Comparison of ENCODE assay signal across 37 cellular contexts in genomic region chr13:48618937-48619336, GRCh38. TPM values are rescaled to one million over a fixed set of nuclear protein-coding genes. Genes with fewer than 3 reads are reported as not detected.
"Had no signal": no experiment of that assay in that cellular context is flagged by ENCODE, and none has a peak within 500 bp of the region (broad histone marks: within the 10 kb centered on the region; RNA-seq: fewer than 3 reads in every experiment).

No MANE protein-coding gene starts in this region.

- H3K36me3 ChIP-seq: adrenal gland, brain microvascular endothelial cell, cardiac muscle cell had no signal

- ATAC-seq: activated CD8-positive, alpha-beta T cell treated with anti-CD3 and anti-CD28 coated beads for 36 hours; activated naive CD4-positive, alpha-beta T cell treated with anti-CD3 and anti-CD28 coated beads, Interleukin-2, amount 50 U/mL, for 72 hours; activated T-cell treated with anti-CD3 and anti-CD28 coated beads, Interleukin-2, amount 50 U/mL, for 4 hours; activated T-cell treated with anti-CD3 and anti-CD28 coated beads, Interleukin-2, amount 50 U/mL, for 72 hours; activated T-helper 17 cell treated with anti-CD3 and anti-CD28 coated beads, Interleukin-2, amount 50 U/mL, for 72 hours; body of pancreas had no signal

- H3K9me3 ChIP-seq: adrenal gland had no signal

- H3K27ac ChIP-seq: adrenal gland, body of pancreas, brain microvascular endothelial cell, cardiac muscle cell, VCaP had no signal

- FAIRE-seq: astrocyte, TTC549 had no signal

- H3K27me3 ChIP-seq: adrenal gland, body of pancreas, brain microvascular endothelial cell, cardiac muscle cell had no signal

- DNase-seq: activated B cell treated with CpG ODN at 0.5 μM for 24 hours; activated CD4-positive, alpha-beta memory T cell treated with anti-CD3 and anti-CD28 coated beads for 36 hours; activated CD4-positive, alpha-beta T cell treated with anti-CD3 and anti-CD28 coated beads for 4 hours; activated CD4-positive, alpha-beta T cell treated with anti-CD3 and anti-CD28 coated beads, Interleukin-2, amount 10 ng/mL, durations not matched to agents 24 days and 14 days; activated CD4-positive, alpha-beta T cell treated with anti-CD3 and anti-CD28 coated beads, Interleukin-2, amount 50 U/mL, for 1 hour; activated CD4-positive, alpha-beta T cell treated with anti-CD3 and anti-CD28 coated beads, Interleukin-2, amount 50 U/mL, for 4 hours; activated CD4-positive, CD25-positive, alpha-beta regulatory T cell treated with anti-CD3 and anti-CD28 coated beads, Interleukin-2, amount 50 U/mL, for 72 hours; activated CD8-positive, alpha-beta memory T cell treated with anti-CD3 and anti-CD28 coated beads, Interleukin-2, amount 50 U/mL, for 4 hours; activated CD8-positive, alpha-beta T cell treated with anti-CD3 and anti-CD28 coated beads for 36 hours; activated effector memory CD4-positive, alpha-beta T cell treated with anti-CD3 and anti-CD28 coated beads, Interleukin-2, amount 50 U/mL, for 16 hours; activated gamma-delta T cell treated with Interleukin-2 at 50 U/mL for 16 hours; activated naive CD4-positive, alpha-beta T cell; activated naive CD4-positive, alpha-beta T cell treated with anti-CD3 and anti-CD28 coated beads for 36 hours; activated naive CD4-positive, alpha-beta T cell treated with anti-CD3 and anti-CD28 coated beads, Interleukin-2, amount 50 U/mL, for 16 hours; activated naive CD8-positive, alpha-beta T cell treated with anti-CD3 and anti-CD28 coated beads for 36 hours; activated T-cell treated with anti-CD3 and anti-CD28 coated beads for 4 hours; activated T-cell treated with anti-CD3 and anti-CD28 coated beads, Interleukin-2, amount 50 U/mL, for 1 hour; activated T-cell treated with anti-CD3 and anti-CD28 coated beads, Interleukin-2, amount 50 U/mL, for 4 hours; activated T-cell treated with anti-CD3 and anti-CD28 coated beads, Interleukin-2, amount 50 U/mL, for 72 hours; adrenal gland; amniotic stem cell; aorta; body of pancreas; brain microvascular endothelial cell; caudate nucleus; cerebellar nuclear complex; T-helper 1 cell; T-helper 2 cell; T-helper 9 cell had no signal

- H3K4me3 ChIP-seq: adrenal gland, body of pancreas, cardiac muscle cell had no signal

RNA-seq across cellular contexts. Expression of gene CYSLTR2, which starts 34.8 kb away (rescaled TPM):
- total RNA-seq: bronchial epithelial cell, chondrocyte had no signal
